In the genomic region with DNA sequence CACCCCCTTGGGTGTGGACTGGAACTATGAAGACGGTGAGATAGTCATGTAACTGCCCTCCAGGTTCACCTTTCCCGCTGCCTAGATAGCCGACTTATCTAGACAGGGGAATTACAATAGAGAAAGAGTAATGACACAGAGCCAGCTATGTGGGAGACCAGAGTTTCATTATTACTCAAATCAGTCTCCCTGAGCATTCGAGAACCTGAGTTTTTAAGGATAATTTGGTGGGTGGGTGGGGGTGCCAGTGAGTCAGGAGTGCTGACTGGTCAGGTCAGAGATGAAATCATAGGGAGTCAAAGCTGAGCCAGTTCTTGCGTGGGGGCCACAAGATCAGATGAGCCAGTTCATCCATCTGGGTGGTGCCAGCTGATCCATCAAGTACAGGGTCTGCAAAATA, we compare ENCODE assay signal across 20 cellular contexts. TPM values are rescaled to one million over a fixed set of nuclear protein-coding genes. Genes with fewer than 3 reads are reported as not detected.
DNase-seq lines count a peak whose midpoint lies in the region; ATAC-seq lines count a peak whose summit lies in the region.
"Had no signal": no experiment of that assay in that cellular context is flagged by ENCODE, and none has a peak within 500 bp of the region (broad histone marks: within the 10 kb centered on the region; RNA-seq: fewer than 3 reads in every experiment).

No MANE protein-coding gene starts in this region.

- H2AK5ac ChIP-seq in trophoblast cell (ENCODE audit: low read length): no peak overlapping the region

- H3K14ac ChIP-seq in trophoblast cell (ENCODE audit: low read length): no peak overlapping the region

- no peaks in the 10 kb centered on the region for H3K79me2 ChIP-seq in trophoblast cell (ENCODE audit: control insufficient read depth, insufficient read depth, low read length, poor library complexity)

- H3K9ac ChIP-seq in trophoblast cell (ENCODE audit: low read length): no peak overlapping the region

- peak; percentile 62 for DNase-seq in activated CD4-positive, alpha-beta T cell treated with anti-CD3 and anti-CD28 coated beads for 48 hours
- DNase-seq in activated CD4-positive, alpha-beta T cell treated with anti-CD3 and anti-CD28 coated beads for 1 hour: no peak
- DNase-seq in trophoblast cell (peak; percentile 11 to 42), caudate nucleus (lab: John Stamatoyannopoulos, UW) (no peak), NCI-H2227 (lab: John Stamatoyannopoulos, UW; ENCODE audit: unreplicated experiment) (no peak)
- DNase-seq: colonic mucosa; DND-41; mesenchymal stem cell; naive B cell; NCI-H2107; NCI-H510A treated with DMSO at 0.1 percent for 48 hours; NK-92 treated with Interleukin-12 subunit alpha and Interleukin-12 subunit beta, amount 100 ng/mL, for 24 hours; Peyer's patch; SJCRH30; spleen; substantia nigra had no signal

- H3K27ac ChIP-seq in trophoblast cell (ENCODE audit: low read depth, low read length) (no peak overlapping the region), caudate nucleus (ENCODE audit: low read depth, low read length) (no peak overlapping the region)
- H3K27ac ChIP-seq: colonic mucosa, HL-60, Peyer's patch, SJCRH30, spleen had no signal

- H2BK12ac ChIP-seq in trophoblast cell (ENCODE audit: low read length): no peak overlapping the region

- no peak overlapping the region for H2BK120ac ChIP-seq in trophoblast cell (ENCODE audit: insufficient read depth, low read length, poor library complexity)

- H3K4ac ChIP-seq in trophoblast cell (ENCODE audit: low read depth, low read length): no peak overlapping the region

- no peaks in the 10 kb centered on the region for H3K27me3 ChIP-seq in trophoblast cell (ENCODE audit: insufficient read depth, low read length)
- H3K27me3 ChIP-seq: colonic mucosa, Peyer's patch, SJCRH30, spleen had no signal

- no peak overlapping the region for H3K18ac ChIP-seq in trophoblast cell (ENCODE audit: low read length)

- no peaks in the 10 kb centered on the region for H3K4me1 ChIP-seq in trophoblast cell (ENCODE audit: control insufficient read depth in 1 of 2, insufficient read depth in 2 of 2, low read length in 2 of 2)
- H3K4me1 ChIP-seq: colonic mucosa, Peyer's patch, SJCRH30, spleen had no signal

- ATAC-seq in GM18502 (IDR thresholded peaks at IDR 0.05; ENCODE audit: poor library complexity, unreplicated experiment): peak; percentile 57
- peak; percentile 58 for ATAC-seq in HG03442 (IDR thresholded peaks at IDR 0.05; ENCODE audit: unreplicated experiment)
- no peak for ATAC-seq in GM18520 (IDR thresholded peaks at IDR 0.05; ENCODE audit: unreplicated experiment)

- H3K4me2 ChIP-seq in trophoblast cell (ENCODE audit: low read length): no peak overlapping the region

- H2AFZ ChIP-seq in trophoblast cell (ENCODE audit: insufficient read depth, low read length, poor library complexity): no peak overlapping the region

- H3K23ac ChIP-seq in trophoblast cell (ENCODE audit: low read length): no peak overlapping the region

- no peak overlapping the region for H4K8ac ChIP-seq in trophoblast cell (ENCODE audit: low read depth, low read length)

- WGBS in trophoblast cell (ENCODE audit: extremely low coverage, insufficient coverage, insufficient read length): no CpG with 5 or more reads among the region's 5 CpGs

- H4K12ac ChIP-seq in trophoblast cell (ENCODE audit: low read depth, low read length): no peak overlapping the region

- H3K9me3 ChIP-seq in trophoblast cell (ENCODE audit: insufficient read depth, low read depth, low read length): no peaks in the 10 kb centered on the region
- H3K9me3 ChIP-seq: colonic mucosa, Peyer's patch, SJCRH30, spleen had no signal

- no peak overlapping the region for H4K91ac ChIP-seq in trophoblast cell (ENCODE audit: low read depth, low read length)

- H3K79me1 ChIP-seq in trophoblast cell (ENCODE audit: low read length): no peaks in the 10 kb centered on the region

- no peaks in the 10 kb centered on the region for H3K36me3 ChIP-seq in trophoblast cell (ENCODE audit: control insufficient read depth in 1 of 2, insufficient read depth in 2 of 2, low read length in 2 of 2)
- H3K36me3 ChIP-seq: colonic mucosa, Peyer's patch, SJCRH30, spleen had no signal

- H3K4me3 ChIP-seq in trophoblast cell (ENCODE audit: low read depth, low read length): no peak overlapping the region
- H3K4me3 ChIP-seq: colonic mucosa, Peyer's patch, SJCRH30, spleen had no signal

- H2BK5ac ChIP-seq in trophoblast cell (ENCODE audit: low read depth, low read length, poor library complexity): no peak overlapping the region

RNA-seq across cellular contexts. Expression of gene DNAJC19, which starts 19.7 kb away (rescaled TPM):
- polyA plus RNA-seq in trophoblast cell (2013): 90.4 and 90.7 TPM in 2 replicates

Comparison
In these comparisons a context has a peak if more than half of its experiments do, and no peak if none do; other contexts are left out.
1. DNase-seq: peak in activated CD4-positive, alpha-beta T cell treated with anti-CD3 and anti-CD28 coated beads for 48 hours (single experiment) and trophoblast cell (2 of 2); none in activated CD4-positive, alpha-beta T cell treated with anti-CD3 and anti-CD28 coated beads for 1 hour (single experiment), caudate nucleus (0 of 61) and NCI-H2227 (single experiment).